ENCODE assay signal across 29 cellular contexts in genomic region chr5:2272755-2273154, GRCh38.
"Had no signal": no experiment of that assay in that cellular context is flagged by ENCODE, and none has a peak within 500 bp of the region (broad histone marks: within the 10 kb centered on the region; RNA-seq: fewer than 3 reads in every experiment).

No MANE protein-coding gene starts in this region.

- DNase-seq: activated B cell treated with CpG ODN at 0.5 μM for 24 hours; activated CD4-positive, alpha-beta T cell treated with anti-CD3 and anti-CD28 coated beads for 48 hours; activated CD4-positive, alpha-beta T cell treated with anti-CD3 and anti-CD28 coated beads, Interleukin-2, amount 50 U/mL, for 1 hour; activated CD4-positive, alpha-beta T cell treated with anti-CD3 and anti-CD28 coated beads, Interleukin-2, amount 50 U/mL, for 48 hours; activated CD8-positive, alpha-beta memory T cell treated with anti-CD3 and anti-CD28 coated beads for 24 hours; activated CD8-positive, alpha-beta T cell treated with anti-CD3 and anti-CD28 coated beads for 36 hours; activated effector memory CD4-positive, alpha-beta T cell treated with Interleukin-2 at 50 U/mL for 16 hours; activated gamma-delta T cell treated with Interleukin-2 at 50 U/mL for 16 hours; activated naive CD4-positive, alpha-beta T cell treated with Interleukin-2 at 50 U/mL for 16 hours; activated naive CD8-positive, alpha-beta T cell treated with anti-CD3 and anti-CD28 coated beads, Interleukin-2, amount 10 ng/mL, durations not matched to agents 7 days and 5 days; activated T-cell treated with anti-CD3 and anti-CD28 coated beads, Interleukin-2, amount 50 U/mL, for 4 hours; dorsolateral prefrontal cortex; effector memory CD4-positive, alpha-beta T cell; endodermal cell; foreskin fibroblast; T-helper 1 cell; T-helper 17 cell; T1000; WERI-Rb-1 had no signal

- H3K27ac Mint-ChIP-seq: activated B cell treated with CpG ODN at 0.5 μM for 24 hours; activated CD8-positive, alpha-beta T cell treated with anti-CD3 and anti-CD28 coated beads for 36 hours; activated naive CD4-positive, alpha-beta T cell treated with anti-CD3 and anti-CD28 coated beads, Interleukin-2, amount 50 U/mL, for 24 hours; activated naive CD8-positive, alpha-beta T cell treated with anti-CD3 and anti-CD28 coated beads, Interleukin-2, amount 10 ng/mL, durations not matched to agents 7 days and 5 days; activated T-helper 17 cell treated with anti-CD3 and anti-CD28 coated beads, Interleukin-2, amount 50 U/mL, for 72 hours; dendritic cell treated with granulocyte-macrophage colony-stimulating factor and Interleukin-4, amounts not matched to agents 40 ng/mL and 50 ng/mL, for 4 days; endodermal cell; T-helper 17 cell; T-helper 2 cell treated with Interferon-gamma antibody and Interleukin-4, amounts not matched to agents 5 μg/mL and 100 μg/mL, for 36 hours had no signal

- H3K27me3 Mint-ChIP-seq: activated B cell treated with CpG ODN at 0.5 μM for 24 hours; dendritic cell treated with granulocyte-macrophage colony-stimulating factor and Interleukin-4, amounts not matched to agents 40 ng/mL and 50 ng/mL, for 4 days had no signal

- H3K4me1 Mint-ChIP-seq: activated B cell treated with CpG ODN at 0.5 μM for 24 hours; activated naive CD4-positive, alpha-beta T cell treated with anti-CD3 and anti-CD28 coated beads, Interleukin-2, amount 50 U/mL, for 24 hours; activated naive CD8-positive, alpha-beta T cell treated with anti-CD3 and anti-CD28 coated beads, Interleukin-2, amount 10 ng/mL, durations not matched to agents 7 days and 5 days; activated T-helper 17 cell treated with anti-CD3 and anti-CD28 coated beads, Interleukin-2, amount 50 U/mL, for 72 hours; central memory CD8-positive, alpha-beta T cell; T-helper 17 cell had no signal

- H3K4me3 Mint-ChIP-seq: activated B cell treated with CpG ODN at 0.5 μM for 24 hours; activated CD8-positive, alpha-beta T cell treated with anti-CD3 and anti-CD28 coated beads for 36 hours; activated naive CD4-positive, alpha-beta T cell treated with anti-CD3 and anti-CD28 coated beads, Interleukin-2, amount 50 U/mL, for 24 hours; activated naive CD8-positive, alpha-beta T cell treated with anti-CD3 and anti-CD28 coated beads, Interleukin-2, amount 10 ng/mL, durations not matched to agents 7 days and 5 days; activated T-cell treated with anti-CD3 and anti-CD28 coated beads, Interleukin-2, amount 50 U/mL, for 4 hours; activated T-helper 17 cell treated with anti-CD3 and anti-CD28 coated beads, Interleukin-2, amount 50 U/mL, for 72 hours; brain; central memory CD8-positive, alpha-beta T cell; dendritic cell treated with granulocyte-macrophage colony-stimulating factor and Interleukin-4, amounts not matched to agents 40 ng/mL and 50 ng/mL, for 4 days; endodermal cell; T-helper 17 cell; T-helper 2 cell treated with Interferon-gamma antibody and Interleukin-4, amounts not matched to agents 5 μg/mL and 100 μg/mL, for 36 hours had no signal

- H3K27me3 ChIP-seq: ascending aorta, breast epithelium, cardiac muscle cell had no signal

- H3K27ac ChIP-seq: ascending aorta, breast epithelium, cardiac muscle cell, coronary artery, dorsolateral prefrontal cortex, WERI-Rb-1 had no signal

- H3K4me1 ChIP-seq: ascending aorta, breast epithelium had no signal

- H3K9me3 ChIP-seq: ascending aorta, breast epithelium had no signal

- H3K9me3 Mint-ChIP-seq: activated B cell treated with CpG ODN at 0.5 μM for 24 hours; activated naive CD4-positive, alpha-beta T cell treated with anti-CD3 and anti-CD28 coated beads, Interleukin-2, amount 50 U/mL, for 24 hours; activated naive CD8-positive, alpha-beta T cell treated with anti-CD3 and anti-CD28 coated beads, Interleukin-2, amount 10 ng/mL, durations not matched to agents 7 days and 5 days; activated T-cell treated with anti-CD3 and anti-CD28 coated beads, Interleukin-2, amount 50 U/mL, for 4 hours; activated T-helper 17 cell treated with anti-CD3 and anti-CD28 coated beads, Interleukin-2, amount 50 U/mL, for 72 hours; brain; central memory CD8-positive, alpha-beta T cell; dendritic cell treated with granulocyte-macrophage colony-stimulating factor and Interleukin-4, amounts not matched to agents 40 ng/mL and 50 ng/mL, for 4 days; T-helper 2 cell treated with Interferon-gamma antibody and Interleukin-4, amounts not matched to agents 5 μg/mL and 100 μg/mL, for 36 hours had no signal

- H3K4me3 ChIP-seq: ascending aorta, breast epithelium, cardiac muscle cell, coronary artery, dorsolateral prefrontal cortex had no signal

- H3K36me3 Mint-ChIP-seq: activated naive CD4-positive, alpha-beta T cell treated with anti-CD3 and anti-CD28 coated beads, Interleukin-2, amount 50 U/mL, for 24 hours; activated naive CD8-positive, alpha-beta T cell treated with anti-CD3 and anti-CD28 coated beads, Interleukin-2, amount 10 ng/mL, durations not matched to agents 7 days and 5 days; brain had no signal

- H3K36me3 ChIP-seq: ascending aorta, breast epithelium, cardiac muscle cell, WERI-Rb-1 had no signal
